1 cellular context compared by ENCODE assay signal in the genomic region with DNA sequence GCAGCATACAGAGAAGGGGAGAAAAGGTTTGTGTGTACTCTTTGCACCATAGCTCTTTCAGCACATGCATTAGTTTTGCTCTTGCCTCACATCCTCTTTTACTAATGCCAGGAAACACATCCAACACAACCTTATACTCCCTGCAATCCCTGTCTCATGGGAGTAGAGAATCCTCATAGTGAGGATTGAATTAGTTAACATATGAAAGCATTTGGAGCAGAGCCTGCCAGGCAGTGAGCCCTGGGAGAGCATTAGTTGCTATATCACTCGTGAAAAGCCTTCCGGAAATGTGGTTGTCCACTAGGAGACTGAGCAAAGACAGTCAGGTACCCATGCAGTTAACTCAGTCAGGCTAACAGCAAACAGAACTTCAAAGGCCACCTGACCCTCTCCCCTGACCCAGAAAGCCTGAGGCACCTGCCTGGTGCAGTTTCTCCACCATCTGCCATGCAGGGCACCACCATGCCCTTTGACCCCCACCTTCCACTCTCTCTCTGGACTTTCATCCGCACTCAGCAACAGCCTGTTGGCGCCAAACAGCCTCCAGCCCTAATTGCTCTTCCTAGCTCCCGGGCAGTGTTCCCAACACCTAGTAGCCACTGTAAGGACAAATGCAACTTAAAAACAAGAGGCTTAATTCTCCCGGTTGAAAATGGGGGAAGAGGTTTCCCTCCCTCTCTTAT.
A peak's percentile ranks its signal among the peaks of the same experiment; 100 is the strongest.
TF ChIP-seq lines count a peak whose summit lies in the region.

No MANE protein-coding gene starts in this region.

TF ChIP-seq in HepG2, 621 proteins besides CTCF, POLR2A, EP300 and RAD21 (continued from another document and continues in another):
- TF ChIP-seq ZNF720 (CRISPR knock-in tag; IDR thresholded peaks at IDR 0.05) (no peak), U2AF2 (IDR thresholded peaks at IDR 0.05; ENCODE audit: low read depth, low read length) (no peak), TRIM24 (CRISPR knock-in tag; IDR thresholded peaks at IDR 0.05) (no peak; the same call in 1 of the 2 replicates), SIN3A (IDR thresholded peaks at IDR 0.05; ENCODE audit: borderline replicate concordance, low read depth, low read length) (no peak; the same call in 1 of the 2 replicates), SMC3 (IDR thresholded peaks at IDR 0.05; ENCODE audit: low read length) (no peak; the same call in 1 of the 2 replicates), ZNF207 (IDR thresholded peaks at IDR 0.05; ENCODE audit: borderline replicate concordance) (no peak), TOPORS (CRISPR knock-in tag; IDR thresholded peaks at IDR 0.05) (peak; percentile 83), PRDM4 (CRISPR knock-in tag; IDR thresholded peaks at IDR 0.05; ENCODE audit: borderline replicate concordance) (no peak), NR2F2 (IDR thresholded peaks at IDR 0.05; ENCODE audit: borderline replicate concordance, low read depth) (peak; percentile 99), STAG1 (CRISPR knock-in tag; IDR thresholded peaks at IDR 0.05) (peak; percentile 47), MAF1 (CRISPR knock-in tag; IDR thresholded peaks at IDR 0.05; ENCODE audit: borderline replicate concordance) (no peak; the same call in 1 of the 2 replicates), ZNF577 (CRISPR knock-in tag; IDR thresholded peaks at IDR 0.05; ENCODE audit: borderline replicate concordance, low read depth) (no peak), ZNF562 (CRISPR knock-in tag; IDR thresholded peaks at IDR 0.05; ENCODE audit: borderline replicate concordance) (no peak), ZNF337 (CRISPR knock-in tag; IDR thresholded peaks at IDR 0.05; ENCODE audit: borderline replicate concordance, low read depth) (no peak), ZNF235 (CRISPR knock-in tag; IDR thresholded peaks at IDR 0.05; ENCODE audit: borderline replicate concordance) (no peak), SETDB1 (CRISPR knock-in tag; IDR thresholded peaks at IDR 0.05; ENCODE audit: borderline replicate concordance) (no peak), ZNF784 (CRISPR knock-in tag; IDR thresholded peaks at IDR 0.05; ENCODE audit: borderline replicate concordance) (peak; percentile 90), ZBTB26 (CRISPR knock-in tag; IDR thresholded peaks at IDR 0.05; ENCODE audit: borderline replicate concordance) (peak; percentile 78; the same call in 1 of the 2 replicates), ZNF816 (CRISPR knock-in tag; IDR thresholded peaks at IDR 0.05; ENCODE audit: borderline replicate concordance) (no peak), ZNF224 (CRISPR knock-in tag; IDR thresholded peaks at IDR 0.05) (no peak), KLF16 (CRISPR knock-in tag; IDR thresholded peaks at IDR 0.05) (peak in 1 of 2 experiments; percentile 93; a peak in 2 of 4 replicates), MTA1 (CRISPR knock-in tag; IDR thresholded peaks at IDR 0.05; ENCODE audit: borderline replicate concordance) (peak; percentile 99), DRAP1 (CRISPR knock-in tag; IDR thresholded peaks at IDR 0.05) (peak; percentile 30; the same call in 1 of the 2 replicates), MTA3 (CRISPR knock-in tag; IDR thresholded peaks at IDR 0.05) (no peak), ZNF557 (CRISPR knock-in tag; IDR thresholded peaks at IDR 0.05) (peak; percentile 59; the same call in 1 of the 2 replicates), ZNF441 (CRISPR knock-in tag; IDR thresholded peaks at IDR 0.05; ENCODE audit: borderline replicate concordance) (no peak), ZNF24 (IDR thresholded peaks at IDR 0.05) (no peak), MTF2 (CRISPR knock-in tag; IDR thresholded peaks at IDR 0.05; ENCODE audit: borderline replicate concordance) (no peak), ZNF3 (CRISPR knock-in tag; IDR thresholded peaks at IDR 0.05) (no peak; the same call in 1 of the 2 replicates), ZNF343 (CRISPR knock-in tag; IDR thresholded peaks at IDR 0.05) (peak; percentile 46; the same call in 1 of the 2 replicates), SALL2 (CRISPR knock-in tag; IDR thresholded peaks at IDR 0.05) (peak; percentile 46; the same call in 1 of the 2 replicates), HNF4G (IDR thresholded peaks at IDR 0.05; ENCODE audit: borderline replicate concordance, low read depth, low read length) (peak; percentile 100), HNF4G (CRISPR knock-in tag; IDR thresholded peaks at IDR 0.05; ENCODE audit: borderline replicate concordance, low read depth) (peak; percentile 99)
- TF ChIP-seq, protein P1, sequence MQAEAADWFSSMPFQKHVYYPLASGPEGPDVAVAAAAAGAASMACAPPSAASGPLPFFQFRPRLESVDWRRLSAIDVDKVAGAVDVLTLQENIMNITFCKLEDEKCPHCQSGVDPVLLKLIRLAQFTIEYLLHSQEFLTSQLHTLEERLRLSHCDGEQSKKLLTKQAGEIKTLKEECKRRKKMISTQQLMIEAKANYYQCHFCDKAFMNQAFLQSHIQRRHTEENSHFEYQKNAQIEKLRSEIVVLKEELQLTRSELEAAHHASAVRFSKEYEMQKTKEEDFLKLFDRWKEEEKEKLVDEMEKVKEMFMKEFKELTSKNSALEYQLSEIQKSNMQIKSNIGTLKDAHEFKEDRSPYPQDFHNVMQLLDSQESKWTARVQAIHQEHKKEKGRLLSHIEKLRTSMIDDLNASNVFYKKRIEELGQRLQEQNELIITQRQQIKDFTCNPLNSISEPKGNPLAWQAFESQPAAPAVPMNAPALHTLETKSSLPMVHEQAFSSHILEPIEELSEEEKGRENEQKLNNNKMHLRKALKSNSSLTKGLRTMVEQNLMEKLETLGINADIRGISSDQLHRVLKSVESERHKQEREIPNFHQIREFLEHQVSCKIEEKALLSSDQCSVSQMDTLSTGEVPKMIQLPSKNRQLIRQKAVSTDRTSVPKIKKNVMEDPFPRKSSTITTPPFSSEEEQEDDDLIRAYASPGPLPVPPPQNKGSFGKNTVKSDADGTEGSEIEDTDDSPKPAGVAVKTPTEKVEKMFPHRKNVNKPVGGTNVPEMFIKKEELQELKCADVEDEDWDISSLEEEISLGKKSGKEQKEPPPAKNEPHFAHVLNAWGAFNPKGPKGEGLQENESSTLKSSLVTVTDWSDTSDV (CRISPR knock-in tag; IDR thresholded peaks at IDR 0.05) = no peak
- TF ChIP-seq, protein P2, sequence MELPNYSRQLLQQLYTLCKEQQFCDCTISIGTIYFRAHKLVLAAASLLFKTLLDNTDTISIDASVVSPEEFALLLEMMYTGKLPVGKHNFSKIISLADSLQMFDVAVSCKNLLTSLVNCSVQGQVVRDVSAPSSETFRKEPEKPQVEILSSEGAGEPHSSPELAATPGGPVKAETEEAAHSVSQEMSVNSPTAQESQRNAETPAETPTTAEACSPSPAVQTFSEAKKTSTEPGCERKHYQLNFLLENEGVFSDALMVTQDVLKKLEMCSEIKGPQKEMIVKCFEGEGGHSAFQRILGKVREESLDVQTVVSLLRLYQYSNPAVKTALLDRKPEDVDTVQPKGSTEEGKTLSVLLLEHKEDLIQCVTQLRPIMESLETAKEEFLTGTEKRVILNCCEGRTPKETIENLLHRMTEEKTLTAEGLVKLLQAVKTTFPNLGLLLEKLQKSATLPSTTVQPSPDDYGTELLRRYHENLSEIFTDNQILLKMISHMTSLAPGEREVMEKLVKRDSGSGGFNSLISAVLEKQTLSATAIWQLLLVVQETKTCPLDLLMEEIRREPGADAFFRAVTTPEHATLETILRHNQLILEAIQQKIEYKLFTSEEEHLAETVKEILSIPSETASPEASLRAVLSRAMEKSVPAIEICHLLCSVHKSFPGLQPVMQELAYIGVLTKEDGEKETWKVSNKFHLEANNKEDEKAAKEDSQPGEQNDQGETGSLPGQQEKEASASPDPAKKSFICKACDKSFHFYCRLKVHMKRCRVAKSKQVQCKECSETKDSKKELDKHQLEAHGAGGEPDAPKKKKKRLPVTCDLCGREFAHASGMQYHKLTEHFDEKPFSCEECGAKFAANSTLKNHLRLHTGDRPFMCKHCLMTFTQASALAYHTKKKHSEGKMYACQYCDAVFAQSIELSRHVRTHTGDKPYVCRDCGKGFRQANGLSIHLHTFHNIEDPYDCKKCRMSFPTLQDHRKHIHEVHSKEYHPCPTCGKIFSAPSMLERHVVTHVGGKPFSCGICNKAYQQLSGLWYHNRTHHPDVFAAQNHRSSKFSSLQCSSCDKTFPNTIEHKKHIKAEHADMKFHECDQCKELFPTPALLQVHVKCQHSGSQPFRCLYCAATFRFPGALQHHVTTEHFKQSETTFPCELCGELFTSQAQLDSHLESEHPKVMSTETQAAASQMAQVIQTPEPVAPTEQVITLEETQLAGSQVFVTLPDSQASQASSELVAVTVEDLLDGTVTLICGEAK (IDR thresholded peaks at IDR 0.05) = no peak
- TF ChIP-seq, protein P2 (CRISPR knock-in tag; IDR thresholded peaks at IDR 0.05) = no peak
- TF ChIP-seq, protein P3, sequence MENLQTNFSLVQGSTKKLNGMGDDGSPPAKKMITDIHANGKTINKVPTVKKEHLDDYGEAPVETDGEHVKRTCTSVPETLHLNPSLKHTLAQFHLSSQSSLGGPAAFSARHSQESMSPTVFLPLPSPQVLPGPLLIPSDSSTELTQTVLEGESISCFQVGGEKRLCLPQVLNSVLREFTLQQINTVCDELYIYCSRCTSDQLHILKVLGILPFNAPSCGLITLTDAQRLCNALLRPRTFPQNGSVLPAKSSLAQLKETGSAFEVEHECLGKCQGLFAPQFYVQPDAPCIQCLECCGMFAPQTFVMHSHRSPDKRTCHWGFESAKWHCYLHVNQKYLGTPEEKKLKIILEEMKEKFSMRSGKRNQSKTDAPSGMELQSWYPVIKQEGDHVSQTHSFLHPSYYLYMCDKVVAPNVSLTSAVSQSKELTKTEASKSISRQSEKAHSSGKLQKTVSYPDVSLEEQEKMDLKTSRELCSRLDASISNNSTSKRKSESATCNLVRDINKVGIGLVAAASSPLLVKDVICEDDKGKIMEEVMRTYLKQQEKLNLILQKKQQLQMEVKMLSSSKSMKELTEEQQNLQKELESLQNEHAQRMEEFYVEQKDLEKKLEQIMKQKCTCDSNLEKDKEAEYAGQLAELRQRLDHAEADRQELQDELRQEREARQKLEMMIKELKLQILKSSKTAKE (CRISPR knock-in tag; IDR thresholded peaks at IDR 0.05; ENCODE audit: borderline replicate concordance) = peak; percentile 90
